Comparison of ENCODE assay signal across 19 cellular contexts in the genomic region with DNA sequence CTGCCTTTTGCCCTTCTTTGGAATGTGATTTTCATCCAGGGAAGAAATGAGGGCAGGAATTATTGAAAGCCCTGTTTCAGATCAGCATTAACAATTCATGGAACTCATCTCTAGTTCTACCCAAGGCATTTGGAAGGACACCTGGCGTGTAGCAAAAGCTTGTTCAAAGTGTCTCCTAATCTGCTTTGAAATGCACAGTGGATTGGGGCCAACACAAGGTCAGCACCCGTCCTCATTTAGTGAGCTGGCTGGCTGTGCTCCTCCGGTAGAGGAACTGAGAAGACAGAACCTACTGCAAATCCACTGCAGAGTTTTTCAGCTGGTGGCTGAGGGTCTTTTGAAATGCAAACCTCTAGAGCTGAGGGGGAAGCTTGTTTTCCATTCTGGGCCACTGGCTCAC.
DNase-seq lines count a peak whose midpoint lies in the region; ATAC-seq and TF ChIP-seq lines count a peak whose summit lies in the region.
"Had no signal": no experiment of that assay in that cellular context is flagged by ENCODE, and none has a peak within 500 bp of the region (broad histone marks: within the 10 kb centered on the region; RNA-seq: fewer than 3 reads in every experiment).

No MANE protein-coding gene starts in this region.

- ATAC-seq in GM21526 (IDR thresholded peaks at IDR 0.05; ENCODE audit: low FRiP score, unreplicated experiment) (peak; percentile 62), HG03432 (IDR thresholded peaks at IDR 0.05; ENCODE audit: unreplicated experiment) (peak; percentile 56)
- no peak for ATAC-seq in activated CD4-positive, CD25-positive, alpha-beta regulatory T cell treated with anti-CD3 and anti-CD28 coated beads, Interleukin-2, amount 50 U/mL, for 24 hours
- ATAC-seq: activated CD8-positive, alpha-beta T cell treated with anti-CD3 and anti-CD28 coated beads, Interleukin-2, amount 10 ng/mL, durations not matched to agents 7 days and 5 days; naive thymus-derived CD4-positive, alpha-beta T cell; PC-3; SK-N-SH treated with all-trans-retinoic acid at 6 μM for 48 hours had no signal

- H3K27ac ChIP-seq in coronary artery: no peak overlapping the region
- H3K27ac ChIP-seq: adrenal gland, prostate gland had no signal

- TF ChIP-seq CTCF in GM13977 (IDR thresholded peaks at IDR 0.05; ENCODE audit: extremely low read depth, insufficient read depth, missing control alignments): no peak
- no peak for TF ChIP-seq CTCF in coronary artery (IDR thresholded peaks at IDR 0.05)

- H3K4me3 ChIP-seq in coronary artery: no peak overlapping the region
- H3K4me3 ChIP-seq: adrenal gland, lung, prostate gland had no signal

- DNase-seq in GM13977 (ENCODE audit: low spot score) (peak; percentile 7), iPS DF 4.7 (ENCODE audit: extremely low read depth, low spot score) (peak; percentile 38), coronary artery (ENCODE audit: low spot score) (no peak), NCI-H1930 (lab: John Stamatoyannopoulos, UW) (no peak), COLO668 (lab: John Stamatoyannopoulos, UW; ENCODE audit: unreplicated experiment) (no peak)
- DNase-seq: activated CD8-positive, alpha-beta T cell treated with anti-CD3 and anti-CD28 coated beads, Interleukin-2, amount 10 ng/mL, durations not matched to agents 7 days and 5 days; foreskin fibroblast; GF-D8; naive thymus-derived CD4-positive, alpha-beta T cell; NCI-H146; PC-3; stimulated activated naive CD4-positive, alpha-beta T cell had no signal

- in situ Hi-C loops in GM13977 (cut with MboI; ENCODE audit: low pct_unique_long_range_greater_than_20kb, low sequenced_read_pairs, unreplicated experiment): no loop called here

Comparison
In these comparisons a context has a peak if more than half of its experiments do, and no peak if none do; other contexts are left out.
1. DNase-seq: peak in GM13977 (single experiment) and iPS DF 4.7 (single experiment); none in coronary artery (single experiment), NCI-H1930 (0 of 2) and COLO668 (single experiment).
2. ATAC-seq: peak in GM21526 (single experiment) and HG03432 (single experiment); none in activated CD4-positive, CD25-positive, alpha-beta regulatory T cell treated with anti-CD3 and anti-CD28 coated beads, Interleukin-2, amount 50 U/mL, for 24 hours (0 of 2).